ENCODE assay signal across 1 cellular context in genomic region chr15:68875377-68876116, GRCh38.
TF ChIP-seq lines count a peak whose summit lies in the region.

No MANE protein-coding gene starts in this region.

TF ChIP-seq in HepG2, 621 proteins besides CTCF, POLR2A, EP300 and RAD21 (continues in another document):
- TF ChIP-seq ZNF687 (CRISPR knock-in tag; IDR thresholded peaks at IDR 0.05): peak; percentile 43
- TF ChIP-seq ZBTB46 (CRISPR knock-in tag; IDR thresholded peaks at IDR 0.05; ENCODE audit: borderline replicate concordance): no peak
- TF ChIP-seq ZSCAN31 (CRISPR knock-in tag; IDR thresholded peaks at IDR 0.05; ENCODE audit: low read depth): no peak
- TF ChIP-seq ZNF761 (CRISPR knock-in tag; conservative IDR thresholded peaks at IDR 0.05): 0 out of 2 replicates have a peak, but pooled peaks have one; percentile 52
- TF ChIP-seq ZBTB33 (CRISPR knock-in tag; IDR thresholded peaks at IDR 0.05): no peak
- TF ChIP-seq ZNF441 (CRISPR knock-in tag; IDR thresholded peaks at IDR 0.05; ENCODE audit: borderline replicate concordance): no peak
- no peak for TF ChIP-seq ZFP41 (CRISPR knock-in tag; IDR thresholded peaks at IDR 0.05; ENCODE audit: borderline replicate concordance)
- TF ChIP-seq MAFF (IDR thresholded peaks at IDR 0.05; ENCODE audit: low read depth, low read length): no peak
- TF ChIP-seq ZNF280B (CRISPR knock-in tag; IDR thresholded peaks at IDR 0.05; ENCODE audit: borderline replicate concordance): peak; percentile 15; the same call in 1 of the 2 replicates
- TF ChIP-seq ATF6 (CRISPR knock-in tag; conservative IDR thresholded peaks at IDR 0.05): no peak
- TF ChIP-seq HNRNPLL (IDR thresholded peaks at IDR 0.05; ENCODE audit: low read depth, low read length, poor library complexity, severe bottlenecking): no peak
- TF ChIP-seq BCL3 (CRISPR knock-in tag; IDR thresholded peaks at IDR 0.05): no peak
- TF ChIP-seq HDAC6 (IDR thresholded peaks at IDR 0.05; ENCODE audit: low read depth, low read length): no peak
- TF ChIP-seq ZNF543 (CRISPR knock-in tag; IDR thresholded peaks at IDR 0.05): no peak
- no peak for TF ChIP-seq SP4 (CRISPR knock-in tag; IDR thresholded peaks at IDR 0.05)
- TF ChIP-seq ZSCAN30 (CRISPR knock-in tag; IDR thresholded peaks at IDR 0.05): no peak
- TF ChIP-seq SSRP1 (CRISPR knock-in tag; IDR thresholded peaks at IDR 0.05): no peak
- TF ChIP-seq HCFC1 (IDR thresholded peaks at IDR 0.05; ENCODE audit: low read depth, low read length): no peak
- TF ChIP-seq SP1 (IDR thresholded peaks at IDR 0.05): no peak
- no peak for TF ChIP-seq SP1 (CRISPR knock-in tag; IDR thresholded peaks at IDR 0.05)
- no peak for TF ChIP-seq ASH2L (IDR thresholded peaks at IDR 0.05; ENCODE audit: insufficient read length, low read depth, low read length)
- TF ChIP-seq KIAA2018 (CRISPR knock-in tag; IDR thresholded peaks at IDR 0.05; ENCODE audit: borderline replicate concordance): no peak
- TF ChIP-seq ZNF256 (CRISPR knock-in tag; conservative IDR thresholded peaks at IDR 0.05): no peak
- 0 out of 2 replicates have a peak, but pooled peaks have one; percentile 36 for TF ChIP-seq THAP9 (CRISPR knock-in tag; IDR thresholded peaks at IDR 0.05; ENCODE audit: borderline replicate concordance)
- no peak for TF ChIP-seq GMEB1 (CRISPR knock-in tag; IDR thresholded peaks at IDR 0.05; ENCODE audit: borderline replicate concordance)
